9 cellular contexts compared by ENCODE assay signal in genomic region chr7:6430271-6430940, GRCh38. TPM values are rescaled to one million over a fixed set of nuclear protein-coding genes. Genes with fewer than 3 reads are reported as not detected.
DNase-seq lines count a peak whose midpoint lies in the region; ATAC-seq and TF ChIP-seq lines count a peak whose summit lies in the region.
"Had no signal": no experiment of that assay in that cellular context is flagged by ENCODE, and none has a peak within 500 bp of the region (broad histone marks: within the 10 kb centered on the region; RNA-seq: fewer than 3 reads in every experiment).

No MANE protein-coding gene starts in this region.

- H3K36me3 ChIP-seq in gastroesophageal sphincter = peaks cover 0 to 90% of the 10 kb centered on the region in 2 donors

- DNase-seq in AG09309 (ENCODE audit: low read depth) (no peak), GM20000 (ENCODE audit: low spot score) (peak; percentile 10), WTC11 (ENCODE audit: low spot score) (no peak), head of caudate nucleus (peak in 29 of 42 donors; percentile 13 to 81 (median 47)), HT-29 (ENCODE audit: low spot score) (no peak)
- DNase-seq: activated CD4-positive, CD25-positive, alpha-beta regulatory T cell treated with anti-CD3 and anti-CD28 coated beads, Interleukin-2, amount 50 U/mL, for 72 hours had no signal

- H3K4me1 Mint-ChIP-seq in WTC11 = no peaks in the 10 kb centered on the region

- peaks cover 0 to 7% (median 0%) of the 10 kb centered on the region in 3 donors for H3K4me1 ChIP-seq in gastroesophageal sphincter

- ATAC-seq in WTC11 = peak; percentile 77
- ATAC-seq in GM21529 (IDR thresholded peaks at IDR 0.05; ENCODE audit: unreplicated experiment) = no peak
- no peak for ATAC-seq in gastroesophageal sphincter
- ATAC-seq in GM21526 (IDR thresholded peaks at IDR 0.05; ENCODE audit: low FRiP score, unreplicated experiment) = no peak

- no peak overlapping the region for H3K4me3 ChIP-seq in AG09309 (ENCODE audit: control insufficient read depth, low read depth, low read length)
- no peak overlapping the region for H3K4me3 ChIP-seq in gastroesophageal sphincter

- CTCF ChIA-PET in WTC11 (lab: Charles Lee) = interaction anchor here (0.5 to 0.8 kb wide), 2 partner anchors 17 to 301 kb away, joined by 3 to 5 read pairs; partner anchors contain the start of gene DAGLB

- no peak overlapping the region for H3K27ac ChIP-seq in gastroesophageal sphincter

- intact Hi-C loops in head of caudate nucleus (cut with DNase I) = loop anchor here (10.0 kb wide), 1 partner anchor 46 kb away; no protein-coding TSS in a partner anchor

- H3K27me3 ChIP-seq in gastroesophageal sphincter = no peaks in the 10 kb centered on the region

- no peaks in the 10 kb centered on the region for H3K27me3 Mint-ChIP-seq in WTC11 (ENCODE audit: low read depth)

- POLR2A ChIA-PET in WTC11 (lab: Charles Lee) = no interaction called here

- TF ChIP-seq POLR2A in gastroesophageal sphincter (IDR thresholded peaks at IDR 0.05) = no peak

- no peaks in the 10 kb centered on the region for H3K9me3 Mint-ChIP-seq in WTC11

- H3K36me3 Mint-ChIP-seq in WTC11 = peaks cover 59% of the 10 kb centered on the region

- 0 out of 2 replicates have a peak overlapping the region, but pooled peaks have one; percentile 50 for H3K27ac Mint-ChIP-seq in WTC11

- no peaks in the 10 kb centered on the region for H3K9me3 ChIP-seq in gastroesophageal sphincter

- no peak for TF ChIP-seq EP300 in gastroesophageal sphincter (IDR thresholded peaks at IDR 0.05)

- WGBS in gastroesophageal sphincter (ENCODE audit: low coverage in 1 of 2), 2 donors = 81 to 86% methylated on average over 5 to 8 of the region's 10 CpGs

- no peak overlapping the region for H3K4me3 Mint-ChIP-seq in WTC11

- peak; percentile 9 for TF ChIP-seq CTCF in AG09309 (IDR thresholded peaks at IDR 0.05; ENCODE audit: control insufficient read depth, insufficient read depth, low read depth, low read length, missing control alignments)
- TF ChIP-seq CTCF in GM20000 (IDR thresholded peaks at IDR 0.05; ENCODE audit: extremely low read depth, missing control alignments) = no peak
- TF ChIP-seq CTCF in WTC11 (IDR thresholded peaks at IDR 0.05) = no peak
- no peak for TF ChIP-seq CTCF in gastroesophageal sphincter (IDR thresholded peaks at IDR 0.05)

TF ChIP-seq in WTC11, 78 proteins besides CTCF, POLR2A, EP300 and RAD21 (continues in another document):
- TF ChIP-seq AFF4 (CRISPR knock-in tag; IDR thresholded peaks at IDR 0.05; ENCODE audit: borderline replicate concordance) (no peak), ZNF512 (CRISPR knock-in tag; IDR thresholded peaks at IDR 0.05; ENCODE audit: borderline replicate concordance) (no peak), PRDM15 (CRISPR knock-in tag; IDR thresholded peaks at IDR 0.05) (no peak), E2F4 (CRISPR knock-in tag; IDR thresholded peaks at IDR 0.05; ENCODE audit: borderline replicate concordance, low read depth) (no peak), ATF3 (CRISPR knock-in tag; conservative IDR thresholded peaks at IDR 0.05) (no peak), SMAD3 (CRISPR knock-in tag; IDR thresholded peaks at IDR 0.05; ENCODE audit: borderline replicate concordance) (no peak), USF1 (CRISPR knock-in tag; IDR thresholded peaks at IDR 0.05) (no peak)

RNA-seq across cellular contexts. Expression of gene DAGLB, which starts 17.3 kb away (rescaled TPM):
- 32.7 to 38.7 TPM (median 33.6 TPM) in 3 replicates for total RNA-seq in WTC11 (2021)
- total RNA-seq in gastroesophageal sphincter = 10 to 100 TPM in 1 of 4 donors, 1 to 10 TPM in 3; 6.7 to 10.8 (median 8.6) TPM
- 24.2 and 27.1 TPM in 2 replicates for total RNA-seq in HT-29 (2014; rRNA removed; shearing (Covaris generic))

RNA-seq across cellular contexts. Expression of gene KDELR2, which starts 53.5 kb away (rescaled TPM):
- total RNA-seq in WTC11 (2021) (79.4 to 84.3 TPM (median 79.9 TPM) in 3 replicates), gastroesophageal sphincter (10 to 100 TPM; 54.0 to 80.9 (median 64.2) TPM)
- total RNA-seq in HT-29 (2014; rRNA removed; shearing (Covaris generic)) = 93.0 and 114 TPM in 2 replicates

RNA-seq across cellular contexts. Expression of gene RAC1, which starts 56.1 kb away (rescaled TPM):
- total RNA-seq in WTC11 (2021) = 260 to 281 TPM (median 260 TPM) in 3 replicates
- 100 to 1,000 TPM; 102 to 170 (median 123) TPM for total RNA-seq in gastroesophageal sphincter
- total RNA-seq in HT-29 (2014; rRNA removed; shearing (Covaris generic)) = 108 and 119 TPM in 2 replicates

Comparison
In these comparisons a context has a peak if more than half of its experiments do, and no peak if none do; other contexts are left out.
1. DNase-seq: peak in GM20000 (single experiment) and head of caudate nucleus (29 of 42); none in AG09309 (single experiment), WTC11 (single experiment) and HT-29 (single experiment).